ENCODE assay signal across 8 cellular contexts in genomic region chr9:105127863-105128220, GRCh38.
DNase-seq lines count a peak whose midpoint lies in the region; ATAC-seq, FAIRE-seq and TF ChIP-seq lines count a peak whose summit lies in the region.

No MANE protein-coding gene starts in this region.

- TF ChIP-seq CTCF in GM12878 (IDR thresholded peaks at IDR 0.05 in 2 of 3, conservative IDR thresholded peaks at IDR 0.05 in 1 of 3; ENCODE audit: control insufficient read depth in 2 of 3, extremely low read depth in 1 of 3, insufficient read depth in 1 of 3, low read depth in 3 of 3, low read length in 3 of 3), result no peak

- no peak for TF ChIP-seq POLR2A in GM12878 (IDR thresholded peaks at IDR 0.05; ENCODE audit: low read depth, low read length)

- H3K36me3 ChIP-seq in GM12878 (ENCODE audit: control insufficient read depth in 2 of 2, insufficient read depth in 2 of 2, low read length in 1 of 2) (no peaks in the 10 kb centered on the region), neuronal stem cell (replicated peaks in 1 of 2; ENCODE audit: control insufficient read depth in 2 of 2, insufficient read depth in 2 of 2, low read length in 2 of 2) (no peaks in the 10 kb centered on the region)

- H4K20me1 ChIP-seq in GM12878 (ENCODE audit: control insufficient read depth, insufficient read depth), result no peaks in the 10 kb centered on the region

- H3K9ac ChIP-seq in GM12878 (ENCODE audit: control insufficient read depth, insufficient read depth, low read length) (no peak overlapping the region), neuronal stem cell (ENCODE audit: low read depth, low read length, poor library complexity) (no peak overlapping the region)

- intact Hi-C loops in GM12878 (cut with micrococcal nuclease; ENCODE audit: unreplicated experiment), result no loop called here

- no peaks in the 10 kb centered on the region for H3K79me2 ChIP-seq in GM12878 (ENCODE audit: control insufficient read depth, insufficient read depth, low read length)

- no peak overlapping the region for H2BK15ac ChIP-seq in neuronal stem cell (ENCODE audit: low read length)

- FAIRE-seq in RCC 7860 (lab: Jason Lieb, UNC) (peak; percentile 93), GM12878 (lab: Jason Lieb, UNC) (peak; percentile 70)

- peak overlapping the region; percentile 23 for H3K27ac Mint-ChIP-seq in activated CD8-positive, alpha-beta memory T cell treated with anti-CD3 and anti-CD28 coated beads, Interleukin-2, amount 10 ng/mL, durations not matched to agents 7 days and 5 days

- WGBS in GM12878 (ENCODE audit: insufficient coverage, insufficient replicate concordance, low lambda C conversion rate, missing lambda C conversion rate), result 20% methylated on average over 3 of the region's 3 CpGs
- no CpG with 5 or more reads among the region's 3 CpGs for WGBS in neuronal stem cell (ENCODE audit: extremely low coverage in 2 of 2, insufficient read length in 2 of 2, insufficient replicate concordance in 1 of 2), 2 donors

- no peak overlapping the region for H2BK120ac ChIP-seq in neuronal stem cell (ENCODE audit: low read depth, low read length)

- no peak overlapping the region for H2AK5ac ChIP-seq in neuronal stem cell (ENCODE audit: low read depth, low read length)

- in situ Hi-C loops in GM12878 (cut with MboI), result no loop called here

- H2BK5ac ChIP-seq in neuronal stem cell (ENCODE audit: low read length), result no peak overlapping the region

- no peak overlapping the region for H2BK12ac ChIP-seq in neuronal stem cell (ENCODE audit: low read length)

- no peak overlapping the region for H3K18ac ChIP-seq in neuronal stem cell (ENCODE audit: low read length)

- H3K9me3 Mint-ChIP-seq in activated CD8-positive, alpha-beta memory T cell treated with anti-CD3 and anti-CD28 coated beads, Interleukin-2, amount 10 ng/mL, durations not matched to agents 7 days and 5 days (ENCODE audit: low read depth), result no peaks in the 10 kb centered on the region

- SMC1A ChIA-PET in GM12878 (lab: Charles Lee; ENCODE audit: uncharacterized antibody, unreplicated experiment), result interaction anchor here (1.1 kb wide), 1 partner anchor 10 kb away, joined by 3 read pairs; no protein-coding TSS in a partner anchor

- no peak overlapping the region for H3K4me3 ChIP-seq in GM12878
- no peak overlapping the region for H3K4me3 ChIP-seq in neuronal stem cell (ENCODE audit: low read length in 2 of 2)

- no peak overlapping the region for H3K14ac ChIP-seq in neuronal stem cell (ENCODE audit: low read length)

- no peak overlapping the region for H3K23ac ChIP-seq in neuronal stem cell (ENCODE audit: low read depth, low read length, poor library complexity)

- H3K27ac ChIP-seq in GM12878 (ENCODE audit: control insufficient read depth, insufficient read depth) (no peak overlapping the region), neuronal stem cell (replicated peaks; ENCODE audit: low read length) (no peak overlapping the region)

- H2AFZ ChIP-seq in GM12878 (ENCODE audit: control insufficient read depth, low read depth, low read length), result peak overlapping the region; percentile 61
- no peak overlapping the region for H2AFZ ChIP-seq in neuronal stem cell (ENCODE audit: low read length)

- H3K9me3 ChIP-seq in GM12878 (replicated peaks; ENCODE audit: control insufficient read depth, insufficient read depth, low read length) (no peaks in the 10 kb centered on the region), neuronal stem cell (replicated peaks in 1 of 2; ENCODE audit: control insufficient read depth in 2 of 2, insufficient read depth in 1 of 2, low read depth in 1 of 2, low read length in 2 of 2) (no peaks in the 10 kb centered on the region)

- peak; percentile 85 for DNase-seq in activated CD8-positive, alpha-beta memory T cell treated with anti-CD3 and anti-CD28 coated beads, Interleukin-2, amount 10 ng/mL, durations not matched to agents 7 days and 5 days
- DNase-seq in activated CD8-positive, alpha-beta memory T cell treated with anti-CD3 and anti-CD28 coated beads, Interleukin-2, amount 50 U/mL, for 48 hours, result no peak
- DNase-seq in RCC 7860 (ENCODE audit: low spot score) (peak; percentile 85), GM12878 (ENCODE audit: low read depth, low spot score) (peak; percentile 72), neuronal stem cell (ENCODE audit: low spot score) (no peak), NCI-H345 (lab: John Stamatoyannopoulos, UW) (no peak)
- peak; percentile 36 for DNase-seq in stimulated activated CD4-positive, alpha-beta T cell treated with anti-CD3 and anti-CD28 coated beads, Interleukin-4, amount 100 ng/mL, for 24 hours

- no peak overlapping the region for H3K4ac ChIP-seq in neuronal stem cell (ENCODE audit: low read length)

- 0 out of 2 replicates have a peak, but pooled peaks have one; percentile 5 for TF ChIP-seq RAD21 in GM12878 (IDR thresholded peaks at IDR 0.05; ENCODE audit: insufficient read depth, low read depth, low read length)

- 0 out of 4 replicates have a peak, but pooled peaks of 1 of the 2 experiments have one; percentile 21 for TF ChIP-seq EP300 in GM12878 (IDR thresholded peaks at IDR 0.05; ENCODE audit: borderline replicate concordance in 1 of 2, control insufficient read depth in 1 of 2, low read depth in 2 of 2, low read length in 2 of 2)

- no peak overlapping the region for H4K8ac ChIP-seq in neuronal stem cell (ENCODE audit: low read depth, low read length)

- H3K4me1 ChIP-seq in GM12878 (ENCODE audit: control insufficient read depth, insufficient read depth, low read length) (peaks cover 8% of the 10 kb centered on the region), neuronal stem cell (ENCODE audit: control insufficient read depth in 2 of 2, insufficient read depth in 1 of 2, low read depth in 1 of 2, low read length in 2 of 2) (peaks cover 0 to 11% of the 10 kb centered on the region in 2 donors)

- POLR2A ChIA-PET in GM12878 (lab: Charles Lee), result no interaction called here

- H3K4me2 ChIP-seq in GM12878 (ENCODE audit: control insufficient read depth, insufficient read depth) (no peak overlapping the region), neuronal stem cell (ENCODE audit: insufficient read depth, low read length, poor library complexity, severe bottlenecking) (no peak overlapping the region)

- peaks cover 23% of the 10 kb centered on the region for H3K27me3 Mint-ChIP-seq in activated CD8-positive, alpha-beta memory T cell treated with anti-CD3 and anti-CD28 coated beads, Interleukin-2, amount 10 ng/mL, durations not matched to agents 7 days and 5 days

- H3K79me1 ChIP-seq in neuronal stem cell (ENCODE audit: low read depth, low read length), result no peaks in the 10 kb centered on the region

- H3K4me1 Mint-ChIP-seq in activated CD8-positive, alpha-beta memory T cell treated with anti-CD3 and anti-CD28 coated beads, Interleukin-2, amount 10 ng/mL, durations not matched to agents 7 days and 5 days, result peaks cover 30% of the 10 kb centered on the region

- BruUV-seq in GM12878 (replicated peaks; lab: Mats Ljungman, UMichigan), result no TSS peak

- peak; percentile 100 for ATAC-seq in activated CD8-positive, alpha-beta memory T cell treated with anti-CD3 and anti-CD28 coated beads, Interleukin-2, amount 10 ng/mL, durations not matched to agents 7 days and 5 days
- ATAC-seq in HG02981 (IDR thresholded peaks at IDR 0.05; ENCODE audit: unreplicated experiment) (peak; percentile 100), GM12878 (peak; percentile 97)

- H4K91ac ChIP-seq in neuronal stem cell (ENCODE audit: low read depth, low read length, poor library complexity), result no peak overlapping the region

- H3K27me3 ChIP-seq in GM12878 (replicated peaks in 1 of 2; ENCODE audit: control insufficient read depth in 2 of 2, insufficient read depth in 2 of 2, low read length in 1 of 2) (no peaks in the 10 kb centered on the region; a peak in 1 of 4 replicates), neuronal stem cell (ENCODE audit: control insufficient read depth in 3 of 3, insufficient read depth in 3 of 3, low read depth in 1 of 3, low read length in 3 of 3) (no peaks in the 10 kb centered on the region)

- H3K4me3 Mint-ChIP-seq in activated CD8-positive, alpha-beta memory T cell treated with anti-CD3 and anti-CD28 coated beads, Interleukin-2, amount 10 ng/mL, durations not matched to agents 7 days and 5 days, result peak overlapping the region; percentile 11

- CTCF ChIA-PET in activated CD8-positive, alpha-beta memory T cell treated with anti-CD3 and anti-CD28 coated beads, Interleukin-2, amount 10 ng/mL, durations not matched to agents 7 days and 5 days (lab: Charles Lee), result interaction anchor here (1.1 to 1.4 kb wide), 2 partner anchors 13 to 201 kb away, joined by 4 to 6 read pairs; no protein-coding TSS in a partner anchor
- CTCF ChIA-PET in GM12878 (lab: Yijun Ruan, JAX), result interaction anchor here (0.7 kb wide), 1 partner anchor 264 kb away, joined by 3 read pairs; no protein-coding TSS in a partner anchor

- RAD21 ChIA-PET in GM12878 (lab: Charles Lee; ENCODE audit: unreplicated experiment), result no interaction called here

- H3K36me3 Mint-ChIP-seq in activated CD8-positive, alpha-beta memory T cell treated with anti-CD3 and anti-CD28 coated beads, Interleukin-2, amount 10 ng/mL, durations not matched to agents 7 days and 5 days, result no peaks in the 10 kb centered on the region

TF ChIP-seq in GM12878, 131 proteins besides CTCF, POLR2A, EP300 and RAD21 (continues in another document):
- TF ChIP-seq TBL1XR1 (IDR thresholded peaks at IDR 0.05; ENCODE audit: low read depth, low read length) (no peak), SKIL (IDR thresholded peaks at IDR 0.05; ENCODE audit: low read depth, poor library complexity, severe bottlenecking) (peak; percentile 70), RAD51 (IDR thresholded peaks at IDR 0.05) (no peak)

Comparison
In these comparisons a context has a peak if more than half of its experiments do, and no peak if none do; other contexts are left out.
1. DNase-seq: peak in activated CD8-positive, alpha-beta memory T cell treated with anti-CD3 and anti-CD28 coated beads, Interleukin-2, amount 10 ng/mL, durations not matched to agents 7 days and 5 days (single experiment), RCC 7860 (single experiment), GM12878 (single experiment) and stimulated activated CD4-positive, alpha-beta T cell treated with anti-CD3 and anti-CD28 coated beads, Interleukin-4, amount 100 ng/mL, for 24 hours (single experiment); none in activated CD8-positive, alpha-beta memory T cell treated with anti-CD3 and anti-CD28 coated beads, Interleukin-2, amount 50 U/mL, for 48 hours (single experiment), neuronal stem cell (single experiment) and NCI-H345 (single experiment).
2. Peak in every context shown above with its lines, with median percentiles within 50 percentile points of each other: ATAC-seq.